In the genomic region with DNA sequence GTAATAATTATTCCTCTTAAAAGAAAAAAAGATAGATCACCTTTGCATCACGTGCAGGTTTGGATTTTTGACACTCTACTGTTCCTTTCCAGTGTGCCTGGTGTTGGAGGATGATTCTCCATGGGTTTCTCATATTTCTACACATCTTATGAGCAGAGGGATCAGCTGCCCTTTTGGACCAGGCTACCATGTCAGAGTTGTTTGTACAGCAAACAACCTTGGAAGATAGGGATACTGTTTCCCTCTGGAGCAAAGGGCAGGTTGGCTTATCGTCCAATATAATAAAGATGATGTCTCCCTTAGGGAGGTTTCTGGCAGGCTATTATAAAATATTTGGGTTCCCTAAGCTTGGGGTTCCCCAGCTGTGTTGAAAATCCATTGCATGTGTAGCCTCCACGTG, we compare ENCODE assay signal across 1 cellular context.
TF ChIP-seq lines count a peak whose summit lies in the region.

No MANE protein-coding gene starts in this region.

TF ChIP-seq in SK-N-SH treated with all-trans-retinoic acid at 6 μM for 48 hours, 23 proteins besides CTCF, POLR2A, EP300 and RAD21 (continued from another document):
- TF ChIP-seq, protein P1, sequence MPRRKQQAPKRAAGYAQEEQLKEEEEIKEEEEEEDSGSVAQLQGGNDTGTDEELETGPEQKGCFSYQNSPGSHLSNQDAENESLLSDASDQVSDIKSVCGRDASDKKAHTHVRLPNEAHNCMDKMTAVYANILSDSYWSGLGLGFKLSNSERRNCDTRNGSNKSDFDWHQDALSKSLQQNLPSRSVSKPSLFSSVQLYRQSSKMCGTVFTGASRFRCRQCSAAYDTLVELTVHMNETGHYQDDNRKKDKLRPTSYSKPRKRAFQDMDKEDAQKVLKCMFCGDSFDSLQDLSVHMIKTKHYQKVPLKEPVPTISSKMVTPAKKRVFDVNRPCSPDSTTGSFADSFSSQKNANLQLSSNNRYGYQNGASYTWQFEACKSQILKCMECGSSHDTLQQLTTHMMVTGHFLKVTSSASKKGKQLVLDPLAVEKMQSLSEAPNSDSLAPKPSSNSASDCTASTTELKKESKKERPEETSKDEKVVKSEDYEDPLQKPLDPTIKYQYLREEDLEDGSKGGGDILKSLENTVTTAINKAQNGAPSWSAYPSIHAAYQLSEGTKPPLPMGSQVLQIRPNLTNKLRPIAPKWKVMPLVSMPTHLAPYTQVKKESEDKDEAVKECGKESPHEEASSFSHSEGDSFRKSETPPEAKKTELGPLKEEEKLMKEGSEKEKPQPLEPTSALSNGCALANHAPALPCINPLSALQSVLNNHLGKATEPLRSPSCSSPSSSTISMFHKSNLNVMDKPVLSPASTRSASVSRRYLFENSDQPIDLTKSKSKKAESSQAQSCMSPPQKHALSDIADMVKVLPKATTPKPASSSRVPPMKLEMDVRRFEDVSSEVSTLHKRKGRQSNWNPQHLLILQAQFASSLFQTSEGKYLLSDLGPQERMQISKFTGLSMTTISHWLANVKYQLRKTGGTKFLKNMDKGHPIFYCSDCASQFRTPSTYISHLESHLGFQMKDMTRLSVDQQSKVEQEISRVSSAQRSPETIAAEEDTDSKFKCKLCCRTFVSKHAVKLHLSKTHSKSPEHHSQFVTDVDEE (CRISPR knock-in tag; IDR thresholded peaks at IDR 0.05) = no peak
- TF ChIP-seq GLIS3 (CRISPR knock-in tag; IDR thresholded peaks at IDR 0.05) (no peak), ZNF70 (CRISPR knock-in tag; IDR thresholded peaks at IDR 0.05) (no peak), ZC3H10 (CRISPR knock-in tag; IDR thresholded peaks at IDR 0.05) (no peak), ZNF8 (CRISPR knock-in tag; IDR thresholded peaks at IDR 0.05) (no peak), ZFP3 (CRISPR knock-in tag; IDR thresholded peaks at IDR 0.05) (no peak), OSR1 (CRISPR knock-in tag; IDR thresholded peaks at IDR 0.05) (no peak)
- TF ChIP-seq, protein P2, sequence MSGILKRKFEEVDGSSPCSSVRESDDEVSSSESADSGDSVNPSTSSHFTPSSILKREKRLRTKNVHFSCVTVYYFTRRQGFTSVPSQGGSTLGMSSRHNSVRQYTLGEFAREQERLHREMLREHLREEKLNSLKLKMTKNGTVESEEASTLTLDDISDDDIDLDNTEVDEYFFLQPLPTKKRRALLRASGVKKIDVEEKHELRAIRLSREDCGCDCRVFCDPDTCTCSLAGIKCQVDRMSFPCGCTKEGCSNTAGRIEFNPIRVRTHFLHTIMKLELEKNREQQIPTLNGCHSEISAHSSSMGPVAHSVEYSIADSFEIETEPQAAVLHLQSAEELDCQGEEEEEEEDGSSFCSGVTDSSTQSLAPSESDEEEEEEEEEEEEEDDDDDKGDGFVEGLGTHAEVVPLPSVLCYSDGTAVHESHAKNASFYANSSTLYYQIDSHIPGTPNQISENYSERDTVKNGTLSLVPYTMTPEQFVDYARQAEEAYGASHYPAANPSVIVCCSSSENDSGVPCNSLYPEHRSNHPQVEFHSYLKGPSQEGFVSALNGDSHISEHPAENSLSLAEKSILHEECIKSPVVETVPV (CRISPR knock-in tag; IDR thresholded peaks at IDR 0.05) = no peak
